18 cellular contexts compared by ENCODE assay signal in genomic region chr14:102731871-102732800, GRCh38. TPM values are rescaled to one million over a fixed set of nuclear protein-coding genes. Genes with fewer than 3 reads are reported as not detected.
A peak's percentile ranks its signal among the peaks of the same experiment; 100 is the strongest.
DNase-seq lines count a peak whose midpoint lies in the region; ATAC-seq and TF ChIP-seq lines count a peak whose summit lies in the region.
"Had no signal": no experiment of that assay in that cellular context is flagged by ENCODE, and none has a peak within 500 bp of the region (broad histone marks: within the 10 kb centered on the region; RNA-seq: fewer than 3 reads in every experiment).

No MANE protein-coding gene starts in this region.

- CTCF ChIA-PET in Panc1 (lab: Charles Lee): no interaction called here

- peak; percentile 33 for DNase-seq in cardiac septum (ENCODE audit: low spot score)
- no peak for DNase-seq in Right ventricle myocardium superior
- no peak for DNase-seq in Panc1 (ENCODE audit: low read depth, low spot score)
- peak in 1 of 2 donors; percentile 36 for DNase-seq in left lung
- no peak for DNase-seq in endothelial cell (ENCODE audit: low spot score)
- DNase-seq: activated CD4-positive, alpha-beta T cell treated with anti-CD3 and anti-CD28 coated beads, Interleukin-2, amount 10 ng/mL, durations not matched to agents 24 days and 14 days; activated effector memory CD4-positive, alpha-beta T cell treated with Interleukin-2 at 50 U/mL for 16 hours; activated naive CD8-positive, alpha-beta T cell treated with anti-CD3 and anti-CD28 coated beads, Interleukin-2, amount 10 ng/mL, durations not matched to agents 7 days and 5 days; NCI-H1092 treated with DMSO at 0.1 percent for 48 hours; NCI-H2171; NCI-H82; stimulated activated CD4-positive, alpha-beta T cell treated with anti-CD3 and anti-CD28 coated beads, Interleukin-12 subunit alpha, Interleukin-12 subunit beta, amount 100 ng/mL, for 4 hours had no signal

- peaks cover 20% of the 10 kb centered on the region for H3K27me3 Mint-ChIP-seq in endothelial cell (ENCODE audit: unreplicated experiment)
- H3K27me3 Mint-ChIP-seq: activated CD4-positive, alpha-beta T cell treated with anti-CD3 and anti-CD28 coated beads, Interleukin-2, amount 10 ng/mL, durations not matched to agents 24 days and 14 days; activated naive CD8-positive, alpha-beta T cell treated with anti-CD3 and anti-CD28 coated beads, Interleukin-2, amount 10 ng/mL, durations not matched to agents 7 days and 5 days had no signal

- H3K27ac Mint-ChIP-seq in endothelial cell (ENCODE audit: unreplicated experiment): no peak overlapping the region
- H3K27ac Mint-ChIP-seq: activated CD4-positive, alpha-beta T cell treated with anti-CD3 and anti-CD28 coated beads, Interleukin-2, amount 10 ng/mL, durations not matched to agents 24 days and 14 days; activated naive CD8-positive, alpha-beta T cell treated with anti-CD3 and anti-CD28 coated beads, Interleukin-2, amount 10 ng/mL, durations not matched to agents 7 days and 5 days had no signal

- H3K27me3 ChIP-seq in Panc1 (ENCODE audit: control insufficient read depth, insufficient read depth, low read length) (no peaks in the 10 kb centered on the region), left lung (no peaks in the 10 kb centered on the region)
- H3K27me3 ChIP-seq: SJSA1 had no signal

- H3K4me3 ChIP-seq in Panc1 (ENCODE audit: low read depth in 2 of 2, low read length in 2 of 2): no peak overlapping the region
- no peak overlapping the region for H3K4me3 ChIP-seq in left lung
- H3K4me3 ChIP-seq: SJSA1 had no signal

- H3K36me3 Mint-ChIP-seq in endothelial cell (ENCODE audit: low read depth, unreplicated experiment): peaks cover 40% of the 10 kb centered on the region

- no peaks in the 10 kb centered on the region for H3K9me3 ChIP-seq in Panc1 (ENCODE audit: control insufficient read depth, insufficient read depth, low read depth, low read length)
- no peaks in the 10 kb centered on the region for H3K9me3 ChIP-seq in left lung
- H3K9me3 ChIP-seq: SJSA1 had no signal

- H3K4me1 ChIP-seq in Panc1 (ENCODE audit: control insufficient read depth, insufficient read depth, low read length) (no peaks in the 10 kb centered on the region), left lung (no peaks in the 10 kb centered on the region)
- H3K4me1 ChIP-seq: SJSA1 had no signal

- peaks cover 3% of the 10 kb centered on the region for H3K4me1 Mint-ChIP-seq in endothelial cell (ENCODE audit: unreplicated experiment)
- H3K4me1 Mint-ChIP-seq: activated CD4-positive, alpha-beta T cell treated with anti-CD3 and anti-CD28 coated beads, Interleukin-2, amount 10 ng/mL, durations not matched to agents 24 days and 14 days; activated naive CD8-positive, alpha-beta T cell treated with anti-CD3 and anti-CD28 coated beads, Interleukin-2, amount 10 ng/mL, durations not matched to agents 7 days and 5 days had no signal

- ATAC-seq in Right ventricle myocardium superior (ENCODE audit: poor library complexity): no peak
- 0 out of 2 replicates have a peak, but pooled peaks have one; percentile 34 for ATAC-seq in Panc1
- peak; percentile 42 for ATAC-seq in left lung
- ATAC-seq in HG03025 (IDR thresholded peaks at IDR 0.05; ENCODE audit: low FRiP score, unreplicated experiment): no peak
- no peak for ATAC-seq in HG02840 (IDR thresholded peaks at IDR 0.05; ENCODE audit: low FRiP score, unreplicated experiment)

- no peaks in the 10 kb centered on the region for H3K9me3 Mint-ChIP-seq in endothelial cell (ENCODE audit: unreplicated experiment)
- H3K9me3 Mint-ChIP-seq: activated CD4-positive, alpha-beta T cell treated with anti-CD3 and anti-CD28 coated beads, Interleukin-2, amount 10 ng/mL, durations not matched to agents 24 days and 14 days; activated naive CD8-positive, alpha-beta T cell treated with anti-CD3 and anti-CD28 coated beads, Interleukin-2, amount 10 ng/mL, durations not matched to agents 7 days and 5 days; T-helper 1 cell treated with Interleukin-12 subunit alpha and Interleukin-12 subunit beta and Interleukin-4 antibody, amounts not matched to agents 30 μg/mL and 1 μg/mL, for 36 hours had no signal

- H3K27ac ChIP-seq in Panc1 (ENCODE audit: low read length) (no peak overlapping the region), left lung (no peak overlapping the region)
- H3K27ac ChIP-seq: HL-60, SJSA1, VCaP had no signal

- POLR2A ChIA-PET in Panc1 (lab: Charles Lee): interaction anchor here (0.6 to 0.7 kb wide), 2 partner anchors 33 to 37 kb away, joined by 6 to 15 read pairs; no protein-coding TSS in a partner anchor

- in situ Hi-C loops in Panc1 (cut with HindIII; ENCODE audit: low pct_unique_long_range_greater_than_20kb, low sequenced_read_pairs): no loop called here

- intact Hi-C loops in cardiac septum (cut with DNase I): no loop called here
- intact Hi-C loops in Right ventricle myocardium superior (cut with DNase I): no loop called here
- intact Hi-C loops in Panc1 (cut with micrococcal nuclease; ENCODE audit: unreplicated experiment): no loop called here
- intact Hi-C loops in left lung (cut with DNase I): no loop called here

- H3K36me3 ChIP-seq in Panc1 (ENCODE audit: control insufficient read depth, insufficient read depth, low read length) (no peaks in the 10 kb centered on the region), left lung (peaks cover 0 to 79% of the 10 kb centered on the region in 2 donors)

- BruUV-seq in Panc1 (replicated peaks; lab: Mats Ljungman, UMichigan): no TSS peak

- no peak overlapping the region for H3K4me3 Mint-ChIP-seq in endothelial cell (ENCODE audit: unreplicated experiment)
- H3K4me3 Mint-ChIP-seq: activated CD4-positive, alpha-beta T cell treated with anti-CD3 and anti-CD28 coated beads, Interleukin-2, amount 10 ng/mL, durations not matched to agents 24 days and 14 days; activated naive CD8-positive, alpha-beta T cell treated with anti-CD3 and anti-CD28 coated beads, Interleukin-2, amount 10 ng/mL, durations not matched to agents 7 days and 5 days; T-helper 1 cell treated with Interleukin-12 subunit alpha and Interleukin-12 subunit beta and Interleukin-4 antibody, amounts not matched to agents 30 μg/mL and 1 μg/mL, for 36 hours had no signal

- TF ChIP-seq CTCF in Panc1 (IDR thresholded peaks at IDR 0.05): no peak
- TF ChIP-seq CTCF in left lung (IDR thresholded peaks at IDR 0.05): no peak
- no peak for TF ChIP-seq CTCF in endothelial cell (IDR thresholded peaks at IDR 0.05; ENCODE audit: unreplicated experiment)

RNA-seq across cellular contexts. Expression of gene TRAF3, which starts 45.1 kb away (rescaled TPM):
- total RNA-seq in cardiac septum (12.5 TPM), Right ventricle myocardium superior (9.8 TPM), Panc1 (2021; ENCODE audit: unreplicated experiment) (37.6 TPM), left lung (10 to 100 TPM; 20.8 to 25.1 TPM), endothelial cell (ENCODE audit: unreplicated experiment) (9.7 TPM)
- polyA plus RNA-seq in Panc1 (2012; ENCODE audit: insufficient read length): 32.3 TPM

Comparison
In these comparisons a context has a peak if more than half of its experiments do, and no peak if none do; other contexts are left out.
1. ATAC-seq: peak in Panc1 (single experiment) and left lung (single experiment); none in Right ventricle myocardium superior (single experiment), HG03025 (single experiment) and HG02840 (single experiment).